ENCODE assay signal across 12 cellular contexts in genomic region chr19:1360126-1360817, GRCh38. TPM values are rescaled to one million over a fixed set of nuclear protein-coding genes. Genes with fewer than 3 reads are reported as not detected.
DNase-seq lines count a peak whose midpoint lies in the region; ATAC-seq and TF ChIP-seq lines count a peak whose summit lies in the region.
"Had no signal": no experiment of that assay in that cellular context is flagged by ENCODE, and none has a peak within 500 bp of the region (broad histone marks: within the 10 kb centered on the region; RNA-seq: fewer than 3 reads in every experiment).

No MANE protein-coding gene starts in this region.

- peaks cover 5% of the 10 kb centered on the region for H3K36me3 Mint-ChIP-seq in glutamatergic neuron (ENCODE audit: unreplicated experiment)

- peak overlapping the region; percentile 36 for H3K27ac Mint-ChIP-seq in glutamatergic neuron (ENCODE audit: unreplicated experiment)
- H3K27ac Mint-ChIP-seq: activated CD4-positive, alpha-beta T cell treated with anti-CD3 and anti-CD28 coated beads for 36 hours; effector memory CD8-positive, alpha-beta T cell had no signal

- peak overlapping the region in 3 of 5 donors; percentile 13 to 62 (median 59) for H3K27ac ChIP-seq in adrenal gland
- peak overlapping the region; percentile 76 to 79 (median 78) for H3K27ac ChIP-seq in sigmoid colon
- H3K27ac ChIP-seq: C4-2B had no signal

- no peaks in the 10 kb centered on the region for H3K27me3 ChIP-seq in BE2C
- H3K27me3 ChIP-seq in adrenal gland: no peaks in the 10 kb centered on the region
- H3K27me3 ChIP-seq in sigmoid colon: no peaks in the 10 kb centered on the region
- H3K27me3 ChIP-seq: MG63 had no signal

- peaks cover 10% of the 10 kb centered on the region for H3K27me3 Mint-ChIP-seq in glutamatergic neuron (ENCODE audit: unreplicated experiment)
- H3K27me3 Mint-ChIP-seq: activated CD4-positive, alpha-beta T cell treated with anti-CD3 and anti-CD28 coated beads for 36 hours; effector memory CD8-positive, alpha-beta T cell had no signal

- H3K36me3 ChIP-seq in BE2C (peaks cover 58% of the 10 kb centered on the region), adrenal gland (replicated peaks in 1 of 2) (peaks cover 0 to 53% of the 10 kb centered on the region in 2 donors), sigmoid colon (peaks cover 15 to 54% (median 21%) of the 10 kb centered on the region in 4 donors)

- H3K4me1 Mint-ChIP-seq in glutamatergic neuron (ENCODE audit: low read depth, unreplicated experiment): peaks cover 49% of the 10 kb centered on the region

- TF ChIP-seq EP300 in sigmoid colon (IDR thresholded peaks at IDR 0.05): no peak

- H3K9me3 ChIP-seq in BE2C: no peaks in the 10 kb centered on the region
- no peaks in the 10 kb centered on the region for H3K9me3 ChIP-seq in adrenal gland (replicated peaks in 1 of 3)
- no peaks in the 10 kb centered on the region for H3K9me3 ChIP-seq in sigmoid colon
- H3K9me3 ChIP-seq: MG63 had no signal

- peak overlapping the region; percentile 63 for H3K4me3 Mint-ChIP-seq in glutamatergic neuron (ENCODE audit: unreplicated experiment)
- H3K4me3 Mint-ChIP-seq: activated CD4-positive, alpha-beta T cell treated with anti-CD3 and anti-CD28 coated beads for 36 hours; effector memory CD8-positive, alpha-beta T cell had no signal

- H3K4me3 ChIP-seq in BE2C (ENCODE audit: low read depth, low read length) (peak overlapping the region; percentile 1; the same call in 1 of the 2 replicates), adrenal gland (no peak overlapping the region), sigmoid colon (peak overlapping the region in 2 of 4 donors; percentile 33 to 34)

- TF ChIP-seq POLR2A in adrenal gland (IDR thresholded peaks at IDR 0.05) (no peak), sigmoid colon (IDR thresholded peaks at IDR 0.05) (no peak)

- peaks cover 11% of the 10 kb centered on the region for H3K9me3 Mint-ChIP-seq in glutamatergic neuron (ENCODE audit: unreplicated experiment)
- H3K9me3 Mint-ChIP-seq: effector memory CD8-positive, alpha-beta T cell had no signal

- TF ChIP-seq CTCF in BE2C (IDR thresholded peaks at IDR 0.05; ENCODE audit: low read depth, low read length) (no peak), adrenal gland (IDR thresholded peaks at IDR 0.05) (no peak), glutamatergic neuron (IDR thresholded peaks at IDR 0.05; ENCODE audit: partially characterized antibody, unreplicated experiment) (no peak), sigmoid colon (IDR thresholded peaks at IDR 0.05) (no peak)

- H3K4me1 ChIP-seq in BE2C (peaks cover 28% of the 10 kb centered on the region), adrenal gland (replicated peaks in 1 of 2) (peaks cover 18 to 38% of the 10 kb centered on the region in 2 donors), sigmoid colon (peaks cover 0 to 54% (median 44%) of the 10 kb centered on the region in 4 donors)

- ATAC-seq in GM19395 (IDR thresholded peaks at IDR 0.05; ENCODE audit: unreplicated experiment): no peak
- ATAC-seq: activated CD4-positive, alpha-beta T cell treated with anti-CD3 and anti-CD28 coated beads for 36 hours; effector memory CD8-positive, alpha-beta T cell had no signal

- intact Hi-C loops in adrenal gland (cut with DNase I): no loop called here
- intact Hi-C loops in sigmoid colon (cut with DNase I): no loop called here

- no peak for DNase-seq in BE2C
- no peak for DNase-seq in adrenal gland
- no peak for DNase-seq in glutamatergic neuron
- DNase-seq in sigmoid colon: no peak
- no peak for DNase-seq in activated gamma-delta T cell (lab: John Stamatoyannopoulos, UW)
- no peak for DNase-seq in stimulated activated CD4-positive, alpha-beta T cell treated with anti-CD3 and anti-CD28 coated beads, Interleukin-1b, Interleukin-23, amount 100 ng/mL, for 48 hours
- DNase-seq in KG1 (lab: John Stamatoyannopoulos, UW): no peak
- DNase-seq: activated CD4-positive, alpha-beta T cell treated with anti-CD3 and anti-CD28 coated beads for 36 hours; effector memory CD8-positive, alpha-beta T cell had no signal

- WGBS in adrenal gland, 4 donors: 69 to 88% (median 78%) methylated on average over 19 to 30 of the region's 30 CpGs
- WGBS in sigmoid colon, 2 donors: 83 to 89% methylated on average over 30 of the region's 30 CpGs

RNA-seq across cellular contexts. Expression of gene NDUFS7, which starts 23.4 kb away (rescaled TPM):
- 569 TPM for polyA plus RNA-seq in BE2C (2012; ENCODE audit: insufficient read depth, insufficient read length, low read depth)
- 100 to 1,000 TPM; 128 to 286 (median 157) TPM for total RNA-seq in adrenal gland
- 100 to 1,000 TPM in 2 of 3 donors, 1 to 10 TPM in 1; 4.7 to 267 (median 134) TPM for polyA plus RNA-seq in adrenal gland
- total RNA-seq in glutamatergic neuron (ENCODE audit: unreplicated experiment): 123 TPM
- 100 to 1,000 TPM in 3 of 4 donors, 10 to 100 TPM in 1; 99.4 to 156 (median 128) TPM for total RNA-seq in sigmoid colon
- polyA plus RNA-seq in sigmoid colon: 100 to 1,000 TPM; 182 to 262 (median 192) TPM

RNA-seq across cellular contexts. Expression of gene GAMT, which starts 41.1 kb away (rescaled TPM):
- 17.9 TPM for polyA plus RNA-seq in BE2C (2012; ENCODE audit: insufficient read depth, insufficient read length, low read depth)
- total RNA-seq in adrenal gland (10 to 100 TPM; 14.8 to 96.9 (median 36.3) TPM), glutamatergic neuron (ENCODE audit: unreplicated experiment) (17.9 TPM), sigmoid colon (10 to 100 TPM in 3 of 4 donors, 1 to 10 TPM in 1; 7.8 to 16.6 (median 11.5) TPM)
- polyA plus RNA-seq in adrenal gland (10 to 100 TPM in 2 of 3 donors, 1 to 10 TPM in 1; 7.4 to 84.5 (median 74.2) TPM), sigmoid colon (1 to 10 TPM; 1.8 to 6.0 (median 5.7) TPM)

RNA-seq across cellular contexts. Expression of gene DAZAP1, which starts 47.1 kb away (rescaled TPM):
- polyA plus RNA-seq in BE2C (2012; ENCODE audit: insufficient read depth, insufficient read length, low read depth): 146 TPM
- total RNA-seq in adrenal gland (10 to 100 TPM; 11.5 to 87.5 (median 43.8) TPM), glutamatergic neuron (ENCODE audit: unreplicated experiment) (135 TPM), sigmoid colon (10 to 100 TPM; 28.2 to 54.4 (median 42.2) TPM)
- polyA plus RNA-seq in adrenal gland (100 to 1,000 TPM in 1 of 3 donors, 10 to 100 TPM in 2; 60.0 to 117 (median 77.5) TPM), sigmoid colon (100 to 1,000 TPM in 1 of 3 donors, 10 to 100 TPM in 2; 51.1 to 132 (median 51.6) TPM)
